ENCODE assay signal across 8 cellular contexts in the genomic region with DNA sequence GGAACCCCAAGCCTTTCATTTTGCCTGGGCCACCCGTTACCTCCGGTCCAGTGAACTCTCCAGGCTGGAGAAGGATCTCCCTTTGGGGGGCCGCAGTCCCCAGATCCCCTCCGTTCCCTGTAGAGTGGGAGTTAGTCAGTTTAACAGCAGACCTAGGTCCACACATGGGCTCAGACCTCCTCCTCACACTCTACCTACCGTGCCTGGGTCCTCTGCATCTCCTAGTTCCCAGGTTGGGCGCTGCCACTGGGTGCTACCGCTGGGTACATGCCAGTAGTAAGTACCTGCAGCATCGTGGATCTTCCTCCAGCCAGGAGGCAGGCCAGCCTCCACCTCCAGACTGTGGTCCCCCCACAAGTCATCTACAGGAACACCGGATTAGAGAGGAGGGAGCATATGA. TPM values are rescaled to one million over a fixed set of nuclear protein-coding genes. Genes with fewer than 3 reads are reported as not detected.
DNase-seq lines count a peak whose midpoint lies in the region; ATAC-seq and TF ChIP-seq lines count a peak whose summit lies in the region.

No MANE protein-coding gene starts in this region.

- H3K79me2 ChIP-seq in SU-DHL-6 (ENCODE audit: insufficient read depth, low read length), result peaks cover 15% of the 10 kb centered on the region; the same call in 1 of the 2 replicates

- no peaks in the 10 kb centered on the region for H3K27me3 ChIP-seq in SU-DHL-6 (ENCODE audit: low read length)

- H2AFZ ChIP-seq in SU-DHL-6 (ENCODE audit: low read depth, low read length, severe bottlenecking), result no peak overlapping the region

- no peaks in the 10 kb centered on the region for H3F3A ChIP-seq in SU-DHL-6 (ENCODE audit: insufficient read depth)

- no peaks in the 10 kb centered on the region for H3K9me3 ChIP-seq in SU-DHL-6 (ENCODE audit: insufficient read depth, low read length)

- H3K9ac ChIP-seq in SU-DHL-6 (ENCODE audit: low read length), result peak overlapping the region; percentile 82

- no peaks in the 10 kb centered on the region for H3K9me2 ChIP-seq in SU-DHL-6 (replicated peaks; ENCODE audit: insufficient read depth, low read length)

- H3K4me2 ChIP-seq in SU-DHL-6 (ENCODE audit: low read depth, low read length, poor library complexity, severe bottlenecking), result peak overlapping the region; percentile 71

- DNase-seq in fibroblast of the aortic adventitia (ENCODE audit: low read depth) (no peak), skeletal muscle cell (ENCODE audit: low read depth) (no peak), kidney glomerular epithelial cell (lab: John Stamatoyannopoulos, UW) (no peak)

- TF ChIP-seq CTCF in GM12875 (IDR thresholded peaks at IDR 0.05; ENCODE audit: borderline replicate concordance, insufficient read depth, low read depth, low read length), result no peak
- TF ChIP-seq CTCF in SU-DHL-6 (IDR thresholded peaks at IDR 0.05; ENCODE audit: insufficient read depth, low read length, poor library complexity, severe bottlenecking), result no peak
- TF ChIP-seq CTCF in fibroblast of the aortic adventitia (IDR thresholded peaks at IDR 0.05; ENCODE audit: insufficient read depth, low read length), result no peak

- ATAC-seq in GM19035 (IDR thresholded peaks at IDR 0.05; ENCODE audit: unreplicated experiment) (no peak), HG02852 (IDR thresholded peaks at IDR 0.05; ENCODE audit: unreplicated experiment) (no peak), GM19452 (IDR thresholded peaks at IDR 0.05; ENCODE audit: unreplicated experiment) (no peak)

- H4K20me1 ChIP-seq in SU-DHL-6 (ENCODE audit: low read depth, low read length), result no peaks in the 10 kb centered on the region

- H3K27ac ChIP-seq in SU-DHL-6 (ENCODE audit: low read depth, low read length), result no peak overlapping the region

- H3K4me3 ChIP-seq in GM12875 (ENCODE audit: low read depth, low read length) (peak overlapping the region; percentile 92), SU-DHL-6 (ENCODE audit: insufficient read depth, low read length, poor library complexity, severe bottlenecking) (peak overlapping the region; percentile 72), fibroblast of the aortic adventitia (ENCODE audit: low read depth, low read length) (peak overlapping the region; percentile 97), skeletal muscle cell (ENCODE audit: low read depth, low read length) (peak overlapping the region; percentile 96)

- no peaks in the 10 kb centered on the region for H3K36me3 ChIP-seq in SU-DHL-6 (ENCODE audit: low read length)

RNA-seq across cellular contexts. Expression of a gene that starts 0.8 kb away (rescaled TPM):
- total RNA-seq in fibroblast of the aortic adventitia (ENCODE audit: low replicate concordance), result 16.1 and 17.5 TPM in 2 replicates

RNA-seq across cellular contexts. Expression of a gene that starts 1.1 kb away (rescaled TPM):
- total RNA-seq in fibroblast of the aortic adventitia (ENCODE audit: low replicate concordance), result 17.0 and 28.0 TPM in 2 replicates

RNA-seq across cellular contexts. Expression of a gene that starts 6.3 kb away (rescaled TPM):
- total RNA-seq in fibroblast of the aortic adventitia (ENCODE audit: low replicate concordance), result 29.3 and 29.6 TPM in 2 replicates

RNA-seq across cellular contexts. Expression of a gene that starts 16.1 kb away (rescaled TPM):
- 0.74 and 4.7 TPM in 2 replicates for total RNA-seq in fibroblast of the aortic adventitia (ENCODE audit: low replicate concordance)
